In the genomic region with DNA sequence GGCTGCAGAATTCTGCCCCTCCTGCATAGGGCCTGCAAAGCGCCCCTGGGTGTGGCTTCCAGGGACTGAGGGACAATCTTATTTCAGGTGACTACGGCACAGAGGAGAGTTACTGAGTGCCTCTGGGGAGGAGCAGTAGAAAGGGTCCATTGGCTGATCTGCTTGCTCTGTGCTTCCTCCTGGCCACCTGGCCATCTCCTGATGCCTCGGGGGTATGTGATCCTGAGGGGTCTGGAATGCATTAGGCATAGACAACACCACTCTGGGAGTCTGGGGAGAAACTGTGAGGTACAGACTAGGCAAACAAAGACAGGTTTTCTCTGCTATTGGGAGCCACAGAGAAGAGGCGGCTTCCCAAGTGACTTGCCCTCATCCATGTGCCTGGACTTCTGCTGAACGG, we compare ENCODE assay signal across 1 cellular context.
TF ChIP-seq lines count a peak whose summit lies in the region.

No MANE protein-coding gene starts in this region.

TF ChIP-seq in HCT116, 20 proteins besides CTCF, POLR2A, EP300 and RAD21:
- TF ChIP-seq ATF3 (IDR thresholded peaks at IDR 0.05) = no peak
- no peak for TF ChIP-seq YY1 (IDR thresholded peaks at IDR 0.05; ENCODE audit: extremely low read depth, insufficient replicate concordance, low read depth, low read length)
- no peak for TF ChIP-seq EZH2phosphoT487 (IDR thresholded peaks at IDR 0.05; ENCODE audit: borderline replicate concordance)
- no peak for TF ChIP-seq EGR1 (IDR thresholded peaks at IDR 0.05; ENCODE audit: low read depth)
- TF ChIP-seq ZBTB33 (IDR thresholded peaks at IDR 0.05; ENCODE audit: extremely low read depth, insufficient replicate concordance, low read length) = no peak
- TF ChIP-seq SIN3A (IDR thresholded peaks at IDR 0.05; ENCODE audit: low read depth) = no peak
- TF ChIP-seq SRF (IDR thresholded peaks at IDR 0.05; ENCODE audit: low read depth) = no peak
- no peak for TF ChIP-seq JUND (IDR thresholded peaks at IDR 0.05)
- TF ChIP-seq MAX (IDR thresholded peaks at IDR 0.05) = no peak
- TF ChIP-seq ZNF274 (IDR thresholded peaks at IDR 0.05; ENCODE audit: low read depth, low read length) = no peak
- TF ChIP-seq POLR2AphosphoS5 (IDR thresholded peaks at IDR 0.05; ENCODE audit: low read depth, low read length) = no peak
- no peak for TF ChIP-seq FOSL1 (IDR thresholded peaks at IDR 0.05; ENCODE audit: low read depth)
- TF ChIP-seq CBX3 (IDR thresholded peaks at IDR 0.05; ENCODE audit: low read depth) = no peak
- no peak for TF ChIP-seq EZH2 (IDR thresholded peaks at IDR 0.05)
- no peak for TF ChIP-seq REST (IDR thresholded peaks at IDR 0.05; ENCODE audit: low read depth)
TF ChIP-seq in HCT116: peak in this region for 0.
